18 cellular contexts compared by ENCODE assay signal in the genomic region with DNA sequence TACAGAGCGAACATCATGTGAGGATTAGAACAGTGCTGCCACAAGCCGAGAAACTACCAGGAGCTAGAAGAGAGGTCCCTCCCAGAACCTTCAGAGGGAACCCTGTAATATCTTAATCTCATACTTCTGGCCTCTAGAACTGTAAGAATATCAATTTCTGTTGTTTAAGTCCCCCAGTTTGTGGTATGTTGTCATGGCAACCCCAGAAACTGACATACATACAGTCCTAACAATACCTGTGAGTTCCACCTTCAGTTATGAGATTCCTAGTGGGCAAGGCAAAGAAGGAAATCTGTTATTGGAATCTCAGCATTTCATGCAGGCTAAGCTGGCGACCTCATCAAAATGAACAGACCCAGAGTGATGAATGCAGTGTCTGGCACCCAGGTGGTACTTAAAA. TPM values are rescaled to one million over a fixed set of nuclear protein-coding genes. Genes with fewer than 3 reads are reported as not detected.
DNase-seq lines count a peak whose midpoint lies in the region; TF ChIP-seq lines count a peak whose summit lies in the region.
"Had no signal": no experiment of that assay in that cellular context is flagged by ENCODE, and none has a peak within 500 bp of the region (broad histone marks: within the 10 kb centered on the region; RNA-seq: fewer than 3 reads in every experiment).

No MANE protein-coding gene starts in this region.

- H3K9me3 ChIP-seq in OCI-LY3 (ENCODE audit: insufficient read depth, low read length) (peaks cover 3% of the 10 kb centered on the region; the same call in 1 of the 2 replicates), colonic mucosa (no peaks in the 10 kb centered on the region)
- H3K9me3 ChIP-seq: BE2C had no signal

- H3K9ac ChIP-seq in OCI-LY3 (ENCODE audit: low read length) (peak overlapping the region; percentile 45; the same call in 1 of the 2 replicates), colonic mucosa (ENCODE audit: low read depth in 2 of 2, low read length in 2 of 2) (no peak overlapping the region)

- H3K27ac ChIP-seq in OCI-LY3 (ENCODE audit: low read length) (peak overlapping the region; percentile 85), colonic mucosa (no peak overlapping the region)

- H2AFZ ChIP-seq in OCI-LY3 (ENCODE audit: low read depth, low read length): no peak overlapping the region

- TF ChIP-seq CTCF in GM12865 (IDR thresholded peaks at IDR 0.05; ENCODE audit: insufficient read depth, low read depth, low read length, missing control alignments): no peak
- TF ChIP-seq CTCF in OCI-LY3 (IDR thresholded peaks at IDR 0.05; ENCODE audit: low read depth, low read length): no peak
- no peak for TF ChIP-seq CTCF in colonic mucosa (IDR thresholded peaks at IDR 0.05)

- in situ Hi-C loops in KBM-7 (cut with MboI; ENCODE audit: low pct_unique_long_range_greater_than_20kb, low sequenced_read_pairs): no loop called here

- intact Hi-C loops in colonic mucosa (cut with DNase I): no loop called here

- H3K27me3 ChIP-seq in OCI-LY3 (ENCODE audit: low read depth, low read length) (no peaks in the 10 kb centered on the region), colonic mucosa (no peaks in the 10 kb centered on the region)
- H3K27me3 ChIP-seq: BE2C had no signal

- no peaks in the 10 kb centered on the region for H4K20me1 ChIP-seq in OCI-LY3 (ENCODE audit: insufficient read depth, low read length)

- DNase-seq in GM12865 (ENCODE audit: low read depth): peak; percentile 17
- DNase-seq in KBM-7: peak; percentile 9
- DNase-seq in glomerular visceral epithelial cell (ENCODE audit: extremely low spot score): peak; percentile 31
- no peak for DNase-seq in colonic mucosa
- no peak for DNase-seq in cerebellar nuclear complex (lab: John Stamatoyannopoulos, UW)
- DNase-seq in HuH-7 (ENCODE audit: low spot score): no peak
- no peak for DNase-seq in NK-92 (lab: John Stamatoyannopoulos, UW; ENCODE audit: unreplicated experiment)
- DNase-seq: BE2C; C1 segment of cervical spinal cord; CD4-positive, CD25-positive, alpha-beta regulatory T cell; CD8-positive, alpha-beta memory T cell; COR-L47; DMS 273 treated with DMSO at 0.1 percent for 48 hours; DMS79; GDM1; GOT3; H7 had no signal

- H3K36me3 ChIP-seq in OCI-LY3 (replicated peaks; ENCODE audit: low read depth, low read length) (peaks cover 6% of the 10 kb centered on the region), colonic mucosa (no peaks in the 10 kb centered on the region)
- H3K36me3 ChIP-seq: BE2C had no signal

- H3K4me3 ChIP-seq in GM12865 (ENCODE audit: low read depth, low read length) (no peak overlapping the region), OCI-LY3 (ENCODE audit: low read length) (no peak overlapping the region), colonic mucosa (no peak overlapping the region)

- H3K4me2 ChIP-seq in OCI-LY3 (ENCODE audit: low read length): peak overlapping the region; percentile 29; the same call in 1 of the 2 replicates

- H3K4me1 ChIP-seq in OCI-LY3 (ENCODE audit: low read length) (peaks cover 65% of the 10 kb centered on the region), colonic mucosa (no peaks in the 10 kb centered on the region)
- H3K4me1 ChIP-seq: BE2C had no signal

- H3K79me2 ChIP-seq in OCI-LY3 (ENCODE audit: low read length): no peaks in the 10 kb centered on the region

RNA-seq across cellular contexts. Expression of a gene that starts 42.5 kb away (rescaled TPM):
- 1 to 10 TPM; 4.0 to 5.1 TPM for total RNA-seq in colonic mucosa

RNA-seq across cellular contexts. Expression of a gene that starts 42.6 kb away (rescaled TPM):
- 10 to 100 TPM in 1 of 2 donors, 1 to 10 TPM in 1; 6.7 to 16.7 TPM for total RNA-seq in colonic mucosa

RNA-seq across cellular contexts. Expression of a gene that starts 54.4 kb away (rescaled TPM):
- 1 to 10 TPM; 2.4 to 5.9 TPM for total RNA-seq in colonic mucosa

Comparison
In these comparisons a context has a peak if more than half of its experiments do, and no peak if none do; other contexts are left out.
1. DNase-seq: peak in GM12865 (single experiment), KBM-7 (single experiment) and glomerular visceral epithelial cell (single experiment); none in colonic mucosa (single experiment), cerebellar nuclear complex (0 of 2), HuH-7 (single experiment) and NK-92 (single experiment).